ENCODE assay signal across 14 cellular contexts in the genomic region with DNA sequence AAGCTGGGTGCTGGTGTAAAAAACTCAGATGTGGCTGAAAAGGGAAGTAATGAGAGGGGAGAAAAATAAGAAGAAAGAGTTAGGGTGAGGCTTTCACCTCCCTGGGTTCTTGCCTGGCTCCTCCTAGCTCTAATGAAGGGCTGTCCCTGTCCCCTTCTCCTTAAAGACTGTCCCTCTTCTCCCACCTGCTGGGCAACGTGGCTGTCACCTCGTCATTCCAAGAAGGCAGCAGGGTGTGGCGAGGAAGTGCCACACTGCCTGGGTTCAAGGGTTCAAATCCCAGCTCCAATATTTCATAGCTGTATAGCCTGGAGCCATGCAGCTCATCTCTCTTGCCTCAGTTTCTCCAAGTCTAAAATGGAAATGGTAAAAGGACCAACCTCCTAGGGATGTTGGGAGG.
DNase-seq lines count a peak whose midpoint lies in the region; ATAC-seq and TF ChIP-seq lines count a peak whose summit lies in the region.
"Had no signal": no experiment of that assay in that cellular context is flagged by ENCODE, and none has a peak within 500 bp of the region (broad histone marks: within the 10 kb centered on the region; RNA-seq: fewer than 3 reads in every experiment).

No MANE protein-coding gene starts in this region.

- no TSS peak for BruUV-seq in MCF 10A (replicated peaks; lab: Mats Ljungman, UMichigan)

- no peaks in the 10 kb centered on the region for H3K9me3 Mint-ChIP-seq in MCF 10A (ENCODE audit: unreplicated experiment)
- no peaks in the 10 kb centered on the region for H3K9me3 Mint-ChIP-seq in activated T-helper 17 cell treated with anti-CD3 and anti-CD28 coated beads, Interleukin-2, amount 50 U/mL, for 72 hours

- no peak overlapping the region for H3K14ac ChIP-seq in mesenchymal stem cell (ENCODE audit: low read length in 2 of 2)

- H3K4me1 ChIP-seq in breast epithelium: no peaks in the 10 kb centered on the region
- peaks cover 26% of the 10 kb centered on the region for H3K4me1 ChIP-seq in mesenchymal stem cell (ENCODE audit: control insufficient read depth, insufficient read depth, low read depth, low read length)
- peaks cover 8% of the 10 kb centered on the region for H3K4me1 ChIP-seq in upper lobe of right lung
- H3K4me1 ChIP-seq: parathyroid adenoma had no signal

- H3K9ac ChIP-seq in mesenchymal stem cell (ENCODE audit: low read length): no peak overlapping the region
- H3K9ac ChIP-seq: parathyroid adenoma had no signal

- POLR2A ChIA-PET in MCF 10A (lab: Yijun Ruan, JAX): interaction anchor here (0.9 kb wide), 1 partner anchor 36 kb away, joined by 3 read pairs; no protein-coding TSS in a partner anchor

- H3K27ac ChIP-seq in breast epithelium (peak overlapping the region; percentile 53 to 71), mesenchymal stem cell (ENCODE audit: low read length, poor library complexity, severe bottlenecking) (peak overlapping the region; percentile 76), upper lobe of right lung (peak overlapping the region; percentile 58)
- H3K27ac ChIP-seq: epithelial cell of prostate, parathyroid adenoma had no signal

- no peak overlapping the region for H3K4ac ChIP-seq in mesenchymal stem cell (ENCODE audit: low read depth in 1 of 2, low read length in 2 of 2)

- H4K91ac ChIP-seq in mesenchymal stem cell (ENCODE audit: low read length): no peak overlapping the region

- peaks cover 5% of the 10 kb centered on the region for H3K4me1 Mint-ChIP-seq in MCF 10A (ENCODE audit: insufficient read depth, unreplicated experiment)
- H3K4me1 Mint-ChIP-seq in activated T-helper 17 cell treated with anti-CD3 and anti-CD28 coated beads, Interleukin-2, amount 50 U/mL, for 72 hours: peaks cover 12% of the 10 kb centered on the region

- H4K8ac ChIP-seq in mesenchymal stem cell (ENCODE audit: low read length): no peak overlapping the region

- no peak overlapping the region for H2BK12ac ChIP-seq in mesenchymal stem cell (ENCODE audit: low read length in 2 of 2)

- no peak overlapping the region for H2BK5ac ChIP-seq in mesenchymal stem cell (ENCODE audit: low read depth, low read length, poor library complexity, severe bottlenecking)

- H3K4me2 ChIP-seq in mesenchymal stem cell (ENCODE audit: low read length, poor library complexity, severe bottlenecking): no peak overlapping the region

- no peak overlapping the region for H3K27ac Mint-ChIP-seq in MCF 10A (ENCODE audit: low read depth, unreplicated experiment)
- peak overlapping the region; percentile 88 for H3K27ac Mint-ChIP-seq in activated T-helper 17 cell treated with anti-CD3 and anti-CD28 coated beads, Interleukin-2, amount 50 U/mL, for 72 hours

- peaks cover 6% of the 10 kb centered on the region for H3K79me1 ChIP-seq in mesenchymal stem cell (replicated peaks; ENCODE audit: low read length, poor library complexity, severe bottlenecking)

- no peak overlapping the region for H3K23ac ChIP-seq in mesenchymal stem cell (ENCODE audit: low read length in 2 of 2)

- H3K27me3 ChIP-seq in breast epithelium: no peaks in the 10 kb centered on the region
- H3K27me3 ChIP-seq in mesenchymal stem cell (ENCODE audit: control insufficient read depth in 1 of 2, insufficient read depth in 1 of 2, low read length in 2 of 2): no peaks in the 10 kb centered on the region
- no peaks in the 10 kb centered on the region for H3K27me3 ChIP-seq in upper lobe of right lung
- H3K27me3 ChIP-seq: cardiac muscle cell, MG63 had no signal

- H3K9me3 ChIP-seq in breast epithelium (no peaks in the 10 kb centered on the region), mesenchymal stem cell (ENCODE audit: control insufficient read depth, low read length) (no peaks in the 10 kb centered on the region), upper lobe of right lung (no peaks in the 10 kb centered on the region)
- H3K9me3 ChIP-seq: MG63 had no signal

- no peaks in the 10 kb centered on the region for H3K27me3 Mint-ChIP-seq in MCF 10A (ENCODE audit: insufficient read depth, unreplicated experiment)
- no peaks in the 10 kb centered on the region for H3K27me3 Mint-ChIP-seq in activated T-helper 17 cell treated with anti-CD3 and anti-CD28 coated beads, Interleukin-2, amount 50 U/mL, for 72 hours

- intact Hi-C loops in breast epithelium (cut with DNase I; ENCODE audit: low total_unique reads) (loop anchor here (10.0 kb wide), 1 partner anchor 192 kb away; no protein-coding TSS in a partner anchor), MCF 10A (cut with micrococcal nuclease) (loop anchor here (10.0 kb wide), 1 partner anchor 652 kb away; a partner anchor contains a TSS), upper lobe of right lung (cut with DNase I) (loop anchor here (10.0 kb wide), 1 partner anchor 192 kb away; no protein-coding TSS in a partner anchor)

- H2BK120ac ChIP-seq in mesenchymal stem cell (ENCODE audit: low read depth, low read length): no peak overlapping the region

- no peak overlapping the region for H2AFZ ChIP-seq in mesenchymal stem cell (ENCODE audit: low read depth, low read length)
- H2AFZ ChIP-seq: parathyroid adenoma had no signal

- DNase-seq in breast epithelium (ENCODE audit: low spot score in 2 of 2): no peak
- no peak for DNase-seq in MCF 10A (ENCODE audit: unreplicated experiment)
- no peak for DNase-seq in mesenchymal stem cell
- DNase-seq in upper lobe of right lung: no peak
- DNase-seq in NCI-H2029 (lab: John Stamatoyannopoulos, UW): no peak
- DNase-seq: activated CD4-positive, alpha-beta T cell treated with anti-CD3 and anti-CD28 coated beads for 1 hour; MG63 had no signal

- no peak overlapping the region for H2BK15ac ChIP-seq in mesenchymal stem cell (ENCODE audit: low read depth, poor library complexity, severe bottlenecking)

- TF ChIP-seq POLR2A in breast epithelium (IDR thresholded peaks at IDR 0.05): no peak

- H3K4me3 Mint-ChIP-seq in MCF 10A (ENCODE audit: unreplicated experiment): no peak overlapping the region
- no peak overlapping the region for H3K4me3 Mint-ChIP-seq in activated T-helper 17 cell treated with anti-CD3 and anti-CD28 coated beads, Interleukin-2, amount 50 U/mL, for 72 hours

- no peak for ATAC-seq in activated T-helper 17 cell treated with anti-CD3 and anti-CD28 coated beads, Interleukin-2, amount 50 U/mL, for 72 hours (replicated peaks)
- ATAC-seq in upper lobe of right lung (no peak), GM19455 (IDR thresholded peaks at IDR 0.05; ENCODE audit: unreplicated experiment) (no peak), HG03045 (IDR thresholded peaks at IDR 0.05; ENCODE audit: unreplicated experiment) (no peak)
- ATAC-seq: SK-N-SH treated with all-trans-retinoic acid at 6 μM for 48 hours had no signal

- CTCF ChIA-PET in MCF 10A (lab: Yijun Ruan, JAX): interaction anchor here (1.0 to 3.7 kb wide), 2 partner anchors 13 to 187 kb away, joined by 3 to 14 read pairs; no protein-coding TSS in a partner anchor

- H3K18ac ChIP-seq in mesenchymal stem cell (ENCODE audit: low read depth in 1 of 2, low read length in 2 of 2): no peak overlapping the region

- no peaks in the 10 kb centered on the region for H3K36me3 Mint-ChIP-seq in MCF 10A (ENCODE audit: insufficient read depth, unreplicated experiment)
- H3K36me3 Mint-ChIP-seq in activated T-helper 17 cell treated with anti-CD3 and anti-CD28 coated beads, Interleukin-2, amount 50 U/mL, for 72 hours (ENCODE audit: low read depth): peaks cover 34% of the 10 kb centered on the region

- peak overlapping the region; percentile 90 for H2AK5ac ChIP-seq in mesenchymal stem cell (ENCODE audit: low read length, severe bottlenecking)

- no peak for TF ChIP-seq CTCF in breast epithelium (IDR thresholded peaks at IDR 0.05)
- TF ChIP-seq CTCF in MCF 10A (IDR thresholded peaks at IDR 0.05; ENCODE audit: unreplicated experiment): no peak
- no peak for TF ChIP-seq CTCF in upper lobe of right lung (IDR thresholded peaks at IDR 0.05)

- WGBS in mesenchymal stem cell: 69% methylated on average over 2 of the region's 3 CpGs

- no peak overlapping the region for H3K4me3 ChIP-seq in breast epithelium
- H3K4me3 ChIP-seq in mesenchymal stem cell (ENCODE audit: insufficient read depth in 1 of 2, low read depth in 1 of 2, low read length in 2 of 2): no peak overlapping the region
- H3K4me3 ChIP-seq in upper lobe of right lung: no peak overlapping the region
- H3K4me3 ChIP-seq: cardiac muscle cell, MG63 had no signal

- H3K36me3 ChIP-seq in breast epithelium: no peaks in the 10 kb centered on the region
- H3K36me3 ChIP-seq in mesenchymal stem cell (ENCODE audit: control insufficient read depth in 1 of 2, insufficient read depth in 2 of 2, low read depth in 1 of 2, low read length in 2 of 2): peaks cover 0 to 13% of the 10 kb centered on the region in 2 experiments
- H3K36me3 ChIP-seq in upper lobe of right lung: no peaks in the 10 kb centered on the region
- H3K36me3 ChIP-seq: cardiac muscle cell had no signal
